ENCODE assay signal across 16 cellular contexts in the genomic region with DNA sequence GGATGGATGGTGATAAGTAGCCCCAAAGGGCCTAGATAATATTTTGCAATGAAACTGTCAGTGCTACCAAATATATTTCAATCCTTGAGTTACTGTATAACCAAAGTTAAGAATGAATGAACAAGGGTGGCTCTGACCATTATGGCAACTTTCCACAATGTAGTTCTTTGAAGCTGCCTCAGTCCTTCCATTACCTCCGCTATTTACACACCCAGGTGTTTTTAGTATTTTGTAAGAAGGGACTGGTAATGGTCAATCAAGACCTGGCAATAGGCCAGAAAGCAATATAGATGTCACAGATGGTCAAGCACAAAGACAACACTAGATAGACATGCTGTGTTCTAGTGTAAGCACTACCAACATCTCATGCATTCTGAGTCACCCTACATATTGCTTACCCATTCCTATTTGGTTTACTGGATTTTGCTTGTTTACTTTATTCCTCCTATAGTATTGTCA. TPM values are rescaled to one million over a fixed set of nuclear protein-coding genes. Genes with fewer than 3 reads are reported as not detected.
A peak's percentile ranks its signal among the peaks of the same experiment; 100 is the strongest.
DNase-seq lines count a peak whose midpoint lies in the region; ATAC-seq and TF ChIP-seq lines count a peak whose summit lies in the region.
"Had no signal": no experiment of that assay in that cellular context is flagged by ENCODE, and none has a peak within 500 bp of the region (broad histone marks: within the 10 kb centered on the region; RNA-seq: fewer than 3 reads in every experiment).

No MANE protein-coding gene starts in this region.

- DNase-seq in DMS153 (lab: John Stamatoyannopoulos, UW) (peak; percentile 64), HCEC 1CT (peak; percentile 23), NCI-H345 treated with DMSO at 0.1 percent for 48 hours (lab: John Stamatoyannopoulos, UW; ENCODE audit: unreplicated experiment) (peak; percentile 50), glomerular visceral epithelial cell (ENCODE audit: extremely low spot score) (peak; percentile 21)
- no peak for DNase-seq in activated naive CD4-positive, alpha-beta T cell treated with anti-CD3 and anti-CD28 coated beads, Interleukin-2, amount 50 U/mL, for 16 hours
- no peak for DNase-seq in activated naive CD4-positive, alpha-beta T cell treated with Interleukin-2 at 50 U/mL for 16 hours
- no peak for DNase-seq in activated CD8-positive, alpha-beta T cell treated with anti-CD3 and anti-CD28 coated beads for 36 hours
- no peak for DNase-seq in activated T-helper 2 cell treated with anti-CD3 and anti-CD28 coated beads, Interferon-gamma antibody, Interleukin-2, Interleukin-4, amounts not matched to agents 10 μg/mL and 5 μg/mL and 100 μg/mL, durations not matched to agents 14 hours and 24 hours and 36 hours (ENCODE audit: low spot score)
- DNase-seq: activated CD4-positive, alpha-beta T cell treated with anti-CD3 and anti-CD28 coated beads, Interleukin-2, amount 50 U/mL, for 4 hours; activated T-cell treated with anti-CD3 and anti-CD28 coated beads, Interleukin-2, amount 50 U/mL, for 72 hours; DMS 273 treated with DMSO at 0.1 percent for 48 hours; gastrocnemius medialis; Kasumi-1; NCI-H2107; sigmoid colon; stimulated activated CD4-positive, alpha-beta T cell treated with anti-CD3 and anti-CD28 coated beads, Interleukin-4, amount 100 ng/mL, for 24 hours had no signal

- POLR2A ChIA-PET in activated CD8-positive, alpha-beta T cell treated with anti-CD3 and anti-CD28 coated beads for 36 hours (lab: Charles Lee) = no interaction called here

- no peak overlapping the region for H3K27ac Mint-ChIP-seq in activated CD8-positive, alpha-beta T cell treated with anti-CD3 and anti-CD28 coated beads for 36 hours
- no peak overlapping the region for H3K27ac Mint-ChIP-seq in activated T-helper 2 cell treated with anti-CD3 and anti-CD28 coated beads, Interferon-gamma antibody, Interleukin-2, Interleukin-4, amounts not matched to agents 10 μg/mL and 5 μg/mL and 100 μg/mL, durations not matched to agents 14 hours and 24 hours and 36 hours
- H3K27ac Mint-ChIP-seq: activated T-cell treated with anti-CD3 and anti-CD28 coated beads, Interleukin-2, amount 50 U/mL, for 72 hours had no signal

- H3K4me1 Mint-ChIP-seq in activated CD8-positive, alpha-beta T cell treated with anti-CD3 and anti-CD28 coated beads for 36 hours (ENCODE audit: low read depth) = peaks cover 32% of the 10 kb centered on the region
- peaks cover 32% of the 10 kb centered on the region for H3K4me1 Mint-ChIP-seq in activated T-helper 2 cell treated with anti-CD3 and anti-CD28 coated beads, Interferon-gamma antibody, Interleukin-2, Interleukin-4, amounts not matched to agents 10 μg/mL and 5 μg/mL and 100 μg/mL, durations not matched to agents 14 hours and 24 hours and 36 hours (ENCODE audit: low read depth)

- H3K27me3 Mint-ChIP-seq in activated CD8-positive, alpha-beta T cell treated with anti-CD3 and anti-CD28 coated beads for 36 hours = no peaks in the 10 kb centered on the region
- H3K27me3 Mint-ChIP-seq in activated T-helper 2 cell treated with anti-CD3 and anti-CD28 coated beads, Interferon-gamma antibody, Interleukin-2, Interleukin-4, amounts not matched to agents 10 μg/mL and 5 μg/mL and 100 μg/mL, durations not matched to agents 14 hours and 24 hours and 36 hours (ENCODE audit: low read depth) = no peaks in the 10 kb centered on the region

- ATAC-seq in activated CD8-positive, alpha-beta T cell treated with anti-CD3 and anti-CD28 coated beads for 36 hours = no peak
- ATAC-seq: activated T-cell treated with anti-CD3 and anti-CD28 coated beads, Interleukin-2, amount 50 U/mL, for 72 hours; gastrocnemius medialis had no signal

- H3K9me3 Mint-ChIP-seq in activated CD8-positive, alpha-beta T cell treated with anti-CD3 and anti-CD28 coated beads for 36 hours = no peaks in the 10 kb centered on the region
- no peaks in the 10 kb centered on the region for H3K9me3 Mint-ChIP-seq in activated T-helper 2 cell treated with anti-CD3 and anti-CD28 coated beads, Interferon-gamma antibody, Interleukin-2, Interleukin-4, amounts not matched to agents 10 μg/mL and 5 μg/mL and 100 μg/mL, durations not matched to agents 14 hours and 24 hours and 36 hours
- H3K9me3 Mint-ChIP-seq: activated T-cell treated with anti-CD3 and anti-CD28 coated beads, Interleukin-2, amount 50 U/mL, for 72 hours had no signal

- no peak overlapping the region for H3K4me3 Mint-ChIP-seq in activated CD8-positive, alpha-beta T cell treated with anti-CD3 and anti-CD28 coated beads for 36 hours
- H3K4me3 Mint-ChIP-seq in activated T-helper 2 cell treated with anti-CD3 and anti-CD28 coated beads, Interferon-gamma antibody, Interleukin-2, Interleukin-4, amounts not matched to agents 10 μg/mL and 5 μg/mL and 100 μg/mL, durations not matched to agents 14 hours and 24 hours and 36 hours (ENCODE audit: low read depth) = no peak overlapping the region
- H3K4me3 Mint-ChIP-seq: activated T-cell treated with anti-CD3 and anti-CD28 coated beads, Interleukin-2, amount 50 U/mL, for 72 hours had no signal

- intact Hi-C loops in activated CD8-positive, alpha-beta T cell treated with anti-CD3 and anti-CD28 coated beads for 36 hours (cut with micrococcal nuclease) = no loop called here
- intact Hi-C loops in activated T-helper 2 cell treated with anti-CD3 and anti-CD28 coated beads, Interferon-gamma antibody, Interleukin-2, Interleukin-4, amounts not matched to agents 10 μg/mL and 5 μg/mL and 100 μg/mL, durations not matched to agents 14 hours and 24 hours and 36 hours (cut with micrococcal nuclease) = no loop called here

- H3K36me3 Mint-ChIP-seq in activated CD8-positive, alpha-beta T cell treated with anti-CD3 and anti-CD28 coated beads for 36 hours (ENCODE audit: low read depth) = peaks cover 15% of the 10 kb centered on the region
- peaks cover 64% of the 10 kb centered on the region for H3K36me3 Mint-ChIP-seq in activated T-helper 2 cell treated with anti-CD3 and anti-CD28 coated beads, Interferon-gamma antibody, Interleukin-2, Interleukin-4, amounts not matched to agents 10 μg/mL and 5 μg/mL and 100 μg/mL, durations not matched to agents 14 hours and 24 hours and 36 hours (ENCODE audit: low read depth)

- no peak for TF ChIP-seq CTCF in activated CD8-positive, alpha-beta T cell treated with anti-CD3 and anti-CD28 coated beads for 36 hours (IDR thresholded peaks at IDR 0.05)

- CTCF ChIA-PET in activated CD8-positive, alpha-beta T cell treated with anti-CD3 and anti-CD28 coated beads for 36 hours (lab: Charles Lee) = no interaction called here

RNA-seq across cellular contexts. Expression of gene DUSP16, which starts 16.3 kb away (rescaled TPM):
- 10 to 100 TPM; 28.2 to 30.2 TPM for total RNA-seq in activated CD8-positive, alpha-beta T cell treated with anti-CD3 and anti-CD28 coated beads for 36 hours
- total RNA-seq in activated T-helper 2 cell treated with anti-CD3 and anti-CD28 coated beads, Interferon-gamma antibody, Interleukin-2, Interleukin-4, amounts not matched to agents 10 μg/mL and 5 μg/mL and 100 μg/mL, durations not matched to agents 14 hours and 24 hours and 36 hours = 64.7 and 66.5 TPM in 2 replicates

Comparison
In these comparisons a context has a peak if more than half of its experiments do, and no peak if none do; other contexts are left out.
1. DNase-seq: peak in DMS153 (single experiment), HCEC 1CT (single experiment), NCI-H345 treated with DMSO at 0.1 percent for 48 hours (single experiment) and glomerular visceral epithelial cell (single experiment); none in activated naive CD4-positive, alpha-beta T cell treated with anti-CD3 and anti-CD28 coated beads, Interleukin-2, amount 50 U/mL, for 16 hours (single experiment), activated naive CD4-positive, alpha-beta T cell treated with Interleukin-2 at 50 U/mL for 16 hours (single experiment), activated CD8-positive, alpha-beta T cell treated with anti-CD3 and anti-CD28 coated beads for 36 hours (single experiment) and activated T-helper 2 cell treated with anti-CD3 and anti-CD28 coated beads, Interferon-gamma antibody, Interleukin-2, Interleukin-4, amounts not matched to agents 10 μg/mL and 5 μg/mL and 100 μg/mL, durations not matched to agents 14 hours and 24 hours and 36 hours (single experiment).